In the genomic region with DNA sequence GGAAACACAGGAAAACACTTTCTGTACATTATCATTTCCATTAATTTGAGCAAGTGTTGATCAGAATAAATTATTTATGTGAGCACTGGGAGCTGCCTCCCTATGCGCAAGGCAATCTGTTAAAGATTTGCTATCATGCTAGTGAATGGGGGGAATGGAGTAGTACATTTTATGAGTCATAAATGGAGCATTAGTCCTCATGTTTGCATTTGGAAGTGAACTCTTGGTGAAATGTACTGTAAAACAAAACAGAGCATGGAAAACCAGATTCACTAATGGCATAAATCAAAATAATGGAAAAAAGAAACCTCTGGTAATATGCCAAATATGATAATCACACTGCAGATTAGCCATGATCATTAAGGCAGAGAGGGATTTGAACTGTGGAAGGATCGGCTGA, we compare ENCODE assay signal across 25 cellular contexts. TPM values are rescaled to one million over a fixed set of nuclear protein-coding genes. Genes with fewer than 3 reads are reported as not detected.
DNase-seq lines count a peak whose midpoint lies in the region; ATAC-seq and TF ChIP-seq lines count a peak whose summit lies in the region.
"Had no signal": no experiment of that assay in that cellular context is flagged by ENCODE, and none has a peak within 500 bp of the region (broad histone marks: within the 10 kb centered on the region; RNA-seq: fewer than 3 reads in every experiment).

No MANE protein-coding gene starts in this region.

- H3K36me3 ChIP-seq in osteoblast (ENCODE audit: insufficient read depth, low read length): no peaks in the 10 kb centered on the region
- H3K36me3 ChIP-seq: BE2C, brain microvascular endothelial cell, upper lobe of right lung had no signal

- no peaks in the 10 kb centered on the region for H3K79me2 ChIP-seq in osteoblast (ENCODE audit: insufficient read depth, low read length)

- intact Hi-C loops in cardiac septum (cut with DNase I): no loop called here

- no peak overlapping the region for H3K27ac ChIP-seq in osteoblast (ENCODE audit: low read depth, low read length)
- H3K27ac ChIP-seq: brain microvascular endothelial cell, psoas muscle, upper lobe of right lung had no signal

- no peak for ATAC-seq in GM21576 (IDR thresholded peaks at IDR 0.05; ENCODE audit: unreplicated experiment)
- ATAC-seq: activated CD4-positive, CD25-positive, alpha-beta regulatory T cell treated with anti-CD3 and anti-CD28 coated beads, Interleukin-2, amount 50 U/mL, for 24 hours; activated T-cell treated with anti-CD3 and anti-CD28 coated beads, Interleukin-2, amount 50 U/mL, for 4 hours; psoas muscle; upper lobe of right lung had no signal

- no peaks in the 10 kb centered on the region for H3K27me3 ChIP-seq in osteoblast (ENCODE audit: insufficient read depth, low read length)
- H3K27me3 ChIP-seq: BE2C, brain microvascular endothelial cell, upper lobe of right lung had no signal

- H2AFZ ChIP-seq in osteoblast (ENCODE audit: low read length): no peak overlapping the region

- no peaks in the 10 kb centered on the region for H4K20me1 ChIP-seq in osteoblast (ENCODE audit: insufficient read depth, low read length)

- no peak overlapping the region for H3K4me3 ChIP-seq in fibroblast of pulmonary artery (replicated peaks; ENCODE audit: low read depth, low read length)
- H3K4me3 ChIP-seq in osteoblast (ENCODE audit: insufficient read depth, low read length): no peak overlapping the region
- H3K4me3 ChIP-seq: psoas muscle, upper lobe of right lung had no signal

- DNase-seq in HCEC 1CT (peak; percentile 22), amniotic epithelial cell (ENCODE audit: low read depth) (peak; percentile 74), fibroblast of pulmonary artery (ENCODE audit: low read depth) (peak; percentile 19), osteoblast (ENCODE audit: insufficient read length, low spot score, missing footprints) (peak; percentile 86), NCI-H510A (lab: John Stamatoyannopoulos, UW) (no peak), cardiac septum (ENCODE audit: low spot score) (no peak), NCI-H2196 treated with DMSO at 0.1 percent for 48 hours (lab: John Stamatoyannopoulos, UW; ENCODE audit: unreplicated experiment) (no peak)
- DNase-seq: activated naive CD4-positive, alpha-beta T cell treated with anti-CD3 and anti-CD28 coated beads, Interleukin-2, amount 50 U/mL, for 16 hours; activated T-cell treated with anti-CD3 and anti-CD28 coated beads, Interleukin-2, amount 50 U/mL, for 4 hours; BE2C; brain microvascular endothelial cell; dermis blood vessel endothelial cell; GOT3; NCI-H187; NCI-H345; nephron progenitor cell; NK-92 treated with Interleukin-12 subunit alpha and Interleukin-12 subunit beta, amount 100 ng/mL, for 24 hours; psoas muscle; small intestine; stimulated activated CD4-positive, alpha-beta T cell treated with anti-CD3 and anti-CD28 coated beads, Interleukin-4, amount 100 ng/mL, for 24 hours; T-helper 9 cell; upper lobe of right lung had no signal

- TF ChIP-seq CTCF in fibroblast of pulmonary artery (IDR thresholded peaks at IDR 0.05; ENCODE audit: low read length, missing control alignments) (no peak), osteoblast (IDR thresholded peaks at IDR 0.05; ENCODE audit: extremely low read depth, low read depth, low read length) (no peak)

- H3K4me1 ChIP-seq in osteoblast (ENCODE audit: insufficient read depth, low read length): peaks cover 29% of the 10 kb centered on the region
- H3K4me1 ChIP-seq: BE2C had no signal

- H3K9me3 ChIP-seq in osteoblast (ENCODE audit: low read depth, low read length): no peaks in the 10 kb centered on the region
- H3K9me3 ChIP-seq: BE2C, psoas muscle, upper lobe of right lung had no signal

- H3K4me2 ChIP-seq in osteoblast (ENCODE audit: insufficient read depth, low read length): no peak overlapping the region

RNA-seq across cellular contexts. Expression of a gene that starts 40.5 kb away (rescaled TPM):
- under 0.01 TPM in 1 of 2 replicates, not detected in the other for total RNA-seq in osteoblast
- total RNA-seq in cardiac septum: 0.27 TPM
- total RNA-seq: activated T-cell treated with anti-CD3 and anti-CD28 coated beads, Interleukin-2, amount 50 U/mL, for 4 hours; G401; upper lobe of right lung had no signal

Comparison
In these comparisons a context has a peak if more than half of its experiments do, and no peak if none do; other contexts are left out.
1. DNase-seq: peak in HCEC 1CT (single experiment), amniotic epithelial cell (single experiment), fibroblast of pulmonary artery (single experiment) and osteoblast (single experiment); none in NCI-H510A (single experiment), cardiac septum (single experiment) and NCI-H2196 treated with DMSO at 0.1 percent for 48 hours (single experiment).